2 cellular contexts compared by ENCODE assay signal in the genomic region with DNA sequence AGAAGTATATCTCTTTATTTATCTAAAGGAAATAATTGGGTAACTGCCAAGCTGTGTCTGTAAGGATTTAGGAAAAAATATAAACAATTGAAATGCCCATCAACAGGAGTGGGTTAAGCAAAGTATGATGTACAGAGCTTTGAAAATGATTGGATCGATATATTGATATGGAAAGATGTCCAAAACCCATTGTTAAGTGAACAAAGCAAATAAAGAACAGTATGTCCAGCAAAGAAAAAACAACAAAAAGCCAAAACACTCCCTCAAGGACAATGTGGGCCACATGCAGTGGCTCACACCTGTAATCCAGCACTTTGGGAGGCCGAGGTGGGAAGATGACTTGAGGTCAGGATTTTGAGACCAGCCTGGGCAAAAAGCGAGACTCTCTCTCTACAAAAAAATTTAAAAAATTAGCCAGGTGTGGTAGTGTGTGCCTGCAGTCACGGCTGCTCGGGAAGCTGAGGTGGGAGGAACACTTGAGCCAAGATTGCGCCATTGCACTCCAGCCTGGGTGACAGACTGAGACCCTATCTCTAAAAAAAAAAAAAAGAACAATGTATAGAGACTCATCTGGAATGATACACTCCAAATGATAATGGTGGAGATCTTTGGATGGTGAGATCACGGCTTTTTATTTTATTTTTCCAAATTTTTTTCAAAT.
TF ChIP-seq lines count a peak whose summit lies in the region.

No MANE protein-coding gene starts in this region.

TF ChIP-seq in HepG2, 621 proteins besides CTCF, POLR2A, EP300 and RAD21:
- TF ChIP-seq SOX6 (IDR thresholded peaks at IDR 0.05) (no peak), SOX6 (CRISPR knock-in tag; IDR thresholded peaks at IDR 0.05) (peak; percentile 36; the same call in 1 of the 2 replicates), ZNF749 (CRISPR knock-in tag; IDR thresholded peaks at IDR 0.05; ENCODE audit: borderline replicate concordance) (no peak), KAT2B (IDR thresholded peaks at IDR 0.05; ENCODE audit: borderline replicate concordance, low read depth, low read length) (peak; percentile 63; the same call in 1 of the 2 replicates), SOX5 (CRISPR knock-in tag; IDR thresholded peaks at IDR 0.05; ENCODE audit: borderline replicate concordance) (peak; percentile 7; the same call in 1 of the 2 replicates), SOX13 (IDR thresholded peaks at IDR 0.05) (no peak), SOX13 (CRISPR knock-in tag; conservative IDR thresholded peaks at IDR 0.05 in 1 of 2, IDR thresholded peaks at IDR 0.05 in 1 of 2) (peak in 1 of 2 experiments; percentile 55; a peak in 2 of 4 replicates)

TF ChIP-seq in K562, 482 proteins besides CTCF, POLR2A, EP300 and RAD21:
- TF ChIP-seq CSDE1 (IDR thresholded peaks at IDR 0.05) (no peak), CEBPB (tag; IDR thresholded peaks at IDR 0.05) (peak; percentile 55; the same call in 1 of the 2 replicates)
